11 cellular contexts compared by ENCODE assay signal in the genomic region with DNA sequence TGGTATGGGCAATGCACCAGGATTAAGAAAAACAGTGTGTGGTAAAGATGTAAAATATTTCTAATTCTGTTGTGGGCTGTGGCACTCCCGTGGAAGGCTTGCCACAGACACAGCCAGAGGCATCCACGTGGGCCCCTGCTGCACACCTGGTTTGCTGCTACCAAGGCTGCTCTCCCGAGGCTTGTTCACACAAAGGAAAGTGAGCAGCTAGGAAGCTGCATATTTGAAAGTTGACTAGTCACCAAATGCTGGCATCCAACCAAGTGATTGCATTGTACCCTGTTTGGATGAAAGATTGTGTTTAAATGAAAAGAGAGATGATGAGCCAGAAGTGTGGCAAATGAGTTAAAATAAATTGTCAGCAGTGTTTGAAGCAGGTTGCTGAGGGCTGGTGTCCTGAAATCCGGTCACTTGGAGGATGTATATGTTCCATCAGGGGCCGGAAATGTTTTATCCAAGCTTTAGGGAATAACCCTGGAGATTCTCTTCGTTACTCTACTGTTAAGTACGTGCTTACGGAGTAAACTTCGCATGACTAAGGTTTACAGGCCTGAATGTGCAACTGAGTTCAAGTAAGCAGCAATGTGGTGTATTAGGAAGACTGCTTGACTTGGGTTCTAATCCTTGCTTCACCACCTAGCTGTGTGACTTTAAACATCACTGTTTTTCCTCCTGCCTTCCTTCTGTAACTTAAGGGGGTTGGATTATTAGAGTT.
DNase-seq lines count a peak whose midpoint lies in the region; ATAC-seq and TF ChIP-seq lines count a peak whose summit lies in the region.
"Had no signal": no experiment of that assay in that cellular context is flagged by ENCODE, and none has a peak within 500 bp of the region (broad histone marks: within the 10 kb centered on the region; RNA-seq: fewer than 3 reads in every experiment).

No MANE protein-coding gene starts in this region.

- H3K27me3 ChIP-seq in kidney epithelial cell (ENCODE audit: control insufficient read depth, insufficient read depth, low read length) (no peaks in the 10 kb centered on the region), aorta (ENCODE audit: control insufficient read depth in 1 of 2, insufficient read depth in 2 of 2, low read length in 1 of 2) (no peaks in the 10 kb centered on the region), MM.1S (replicated peaks; ENCODE audit: insufficient read depth, low read length) (no peaks in the 10 kb centered on the region)

- WGBS in aorta, 2 donors: 73 to 78% methylated on average over 9 of the region's 9 CpGs

- no peak overlapping the region for H3K4me2 ChIP-seq in MM.1S (ENCODE audit: low read depth, low read length)

- no peaks in the 10 kb centered on the region for H3F3A ChIP-seq in MM.1S (ENCODE audit: insufficient read depth, low read length)

- H4K20me1 ChIP-seq in MM.1S (ENCODE audit: insufficient read depth, low read length): no peaks in the 10 kb centered on the region

- no peak overlapping the region for H2AFZ ChIP-seq in MM.1S (ENCODE audit: low read length)

- no peaks in the 10 kb centered on the region for H3K79me2 ChIP-seq in MM.1S (ENCODE audit: low read length)

- H3K27ac ChIP-seq in aorta (ENCODE audit: low read depth in 1 of 2, low read length in 2 of 2) (no peak overlapping the region), MM.1S (ENCODE audit: low read length) (no peak overlapping the region)

- intact Hi-C loops in aorta (cut with DNase I): no loop called here

- H3K9me3 ChIP-seq in aorta (ENCODE audit: control insufficient read depth, low read length): peaks cover 2% of the 10 kb centered on the region
- H3K9me3 ChIP-seq in MM.1S (replicated peaks; ENCODE audit: insufficient read depth, low read length): no peaks in the 10 kb centered on the region

- H3K9ac ChIP-seq in MM.1S (ENCODE audit: low read length): no peak overlapping the region

- H3K9me2 ChIP-seq in MM.1S (replicated peaks; ENCODE audit: insufficient read depth, low read length): no peaks in the 10 kb centered on the region

- no peak overlapping the region for H3K4me3 ChIP-seq in kidney epithelial cell (ENCODE audit: low read depth, low read length)
- H3K4me3 ChIP-seq in aorta (ENCODE audit: low read length in 2 of 2): no peak overlapping the region
- H3K4me3 ChIP-seq in MM.1S (ENCODE audit: low read length): no peak overlapping the region

- DNase-seq in Ammon's horn (ENCODE audit: low spot score): peak; percentile 42
- peak; percentile 18 for DNase-seq in HT-29 (ENCODE audit: low spot score)
- DNase-seq in amniotic stem cell (lab: John Stamatoyannopoulos, UW): peak; percentile 1
- peak; percentile 55 for DNase-seq in kidney epithelial cell (ENCODE audit: low read depth)
- no peak for DNase-seq in aorta
- no peak for DNase-seq in MM.1S
- DNase-seq in DMS79 (lab: John Stamatoyannopoulos, UW): no peak
- DNase-seq: activated naive CD8-positive, alpha-beta T cell treated with anti-CD3 and anti-CD28 coated beads, Interleukin-2, amount 10 ng/mL, durations not matched to agents 7 days and 5 days; NCI-H2171 treated with DMSO at 0.1 percent for 48 hours; occipital lobe had no signal

- ATAC-seq in GM19351 (IDR thresholded peaks at IDR 0.05; ENCODE audit: unreplicated experiment): no peak
- ATAC-seq in aorta (ENCODE audit: low FRiP score): no peak

- H3K36me3 ChIP-seq in kidney epithelial cell (ENCODE audit: control insufficient read depth, insufficient read depth, low read length): no peaks in the 10 kb centered on the region
- no peaks in the 10 kb centered on the region for H3K36me3 ChIP-seq in aorta (ENCODE audit: control insufficient read depth in 1 of 2, insufficient read depth in 2 of 2, low read length in 1 of 2)
- H3K36me3 ChIP-seq in MM.1S (replicated peaks; ENCODE audit: insufficient read depth, low read length): no peaks in the 10 kb centered on the region

- no peaks in the 10 kb centered on the region for H3K4me1 ChIP-seq in aorta (ENCODE audit: control insufficient read depth in 1 of 2, insufficient read depth in 2 of 2, low read length in 2 of 2)
- H3K4me1 ChIP-seq in MM.1S (ENCODE audit: low read length): no peaks in the 10 kb centered on the region

- TF ChIP-seq CTCF in kidney epithelial cell (IDR thresholded peaks at IDR 0.05; ENCODE audit: insufficient read depth, low read length, poor library complexity, severe bottlenecking) (no peak), MM.1S (IDR thresholded peaks at IDR 0.05; ENCODE audit: low read length) (no peak)

Comparison
In these comparisons a context has a peak if more than half of its experiments do, and no peak if none do; other contexts are left out.
1. DNase-seq: peak in Ammon's horn (single experiment), HT-29 (single experiment), amniotic stem cell (single experiment) and kidney epithelial cell (single experiment); none in aorta (0 of 2), MM.1S (single experiment) and DMS79 (single experiment).